ENCODE assay signal across 12 cellular contexts in the genomic region with DNA sequence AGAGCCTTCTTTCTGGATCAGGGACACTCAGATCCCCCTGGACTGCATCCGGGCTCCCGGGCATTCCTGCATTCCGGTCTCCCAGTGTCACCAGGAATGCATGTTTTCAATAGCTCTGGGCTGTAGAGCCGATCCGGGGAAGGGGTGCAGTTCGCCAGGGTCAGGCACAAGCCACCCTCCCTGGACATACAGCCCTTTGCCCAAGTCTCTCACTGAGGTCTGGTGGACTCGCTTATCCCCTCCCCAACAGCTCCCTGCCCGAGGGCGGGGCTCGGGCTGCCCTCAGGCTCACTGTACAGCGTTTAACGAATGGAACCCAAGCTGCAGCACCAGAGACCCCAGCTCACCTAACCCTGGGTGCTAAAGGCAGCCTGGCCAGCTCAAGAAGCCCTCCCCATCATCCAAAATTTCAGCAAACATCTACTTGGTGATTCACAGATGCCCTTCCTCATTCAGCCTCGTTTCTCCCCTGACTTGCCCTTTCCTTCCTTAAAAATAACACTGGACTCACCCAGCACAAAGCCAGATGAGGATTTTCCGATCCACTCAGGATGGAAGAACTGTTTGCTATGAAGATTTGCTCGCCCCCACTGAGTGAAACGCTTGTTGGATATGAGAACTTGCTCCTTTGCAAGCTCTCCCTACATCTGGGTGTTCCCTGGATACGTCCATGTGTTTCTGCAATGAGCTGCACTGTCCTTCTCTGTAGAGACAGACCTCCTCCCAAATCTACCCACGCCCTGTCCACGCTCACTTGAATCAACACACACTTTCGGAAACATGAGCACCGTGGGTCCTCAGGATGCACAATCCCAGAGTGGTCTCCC. TPM values are rescaled to one million over a fixed set of nuclear protein-coding genes. Genes with fewer than 3 reads are reported as not detected.
DNase-seq lines count a peak whose midpoint lies in the region; ATAC-seq, FAIRE-seq and TF ChIP-seq lines count a peak whose summit lies in the region.
"Had no signal": no experiment of that assay in that cellular context is flagged by ENCODE, and none has a peak within 500 bp of the region (broad histone marks: within the 10 kb centered on the region; RNA-seq: fewer than 3 reads in every experiment).

No MANE protein-coding gene starts in this region.

- 62 to 71% (median 66%) methylated on average over 21 of the region's 21 CpGs for WGBS in heart left ventricle, 4 donors

- intact Hi-C loops in heart left ventricle (cut with DNase I) (loop anchor here in 1 of 10 donors (10.0 kb wide), 1 partner anchor 59 kb away; a partner anchor contains a TSS), Right ventricle myocardium inferior (cut with DNase I) (no loop called here), lower lobe of right lung (cut with DNase I) (no loop called here)

- H3K27me3 ChIP-seq in heart left ventricle (no peaks in the 10 kb centered on the region), bronchial epithelial cell (ENCODE audit: control insufficient read depth, insufficient read depth, low read length) (no peaks in the 10 kb centered on the region), lower lobe of right lung (ENCODE audit: low read depth) (no peaks in the 10 kb centered on the region)

- TF ChIP-seq POLR2A in heart left ventricle (IDR thresholded peaks at IDR 0.05), result no peak

- peak; percentile 13 for FAIRE-seq in bronchial epithelial cell (lab: Jason Lieb, UNC)
- FAIRE-seq: islet of Langerhans had no signal

- H3K4me3 ChIP-seq in heart left ventricle, result no peak overlapping the region
- no peak overlapping the region for H3K4me3 ChIP-seq in bronchial epithelial cell (ENCODE audit: low read depth, low read length)
- H3K4me3 ChIP-seq in lower lobe of right lung, result no peak overlapping the region

- H3K4me1 ChIP-seq in heart left ventricle (peaks cover 0 to 12% (median 4%) of the 10 kb centered on the region in 12 donors), lower lobe of right lung (peaks cover 14% of the 10 kb centered on the region)

- no peak for DNase-seq in heart left ventricle
- no peak for DNase-seq in Right ventricle myocardium inferior (ENCODE audit: missing footprints)
- no peak for DNase-seq in bronchial epithelial cell (ENCODE audit: low read depth)
- DNase-seq in lower lobe of right lung, result peak; percentile 34
- no peak for DNase-seq in T-helper 2 cell
- DNase-seq in NCI-H187 treated with DMSO at 0.1 percent for 48 hours (lab: John Stamatoyannopoulos, UW), result no peak
- no peak for DNase-seq in stimulated activated CD4-positive, alpha-beta T cell treated with anti-CD3 and anti-CD28 coated beads, Interleukin-2, amount 100 ng/mL, for 24 hours
- no peak for DNase-seq in NCI-H1417 treated with DMSO at 0.1 percent for 48 hours (lab: John Stamatoyannopoulos, UW)
- DNase-seq: activated CD4-positive, alpha-beta T cell treated with anti-CD3 and anti-CD28 coated beads, Interleukin-2, amount 50 U/mL, for 1 hour; activated naive CD8-positive, alpha-beta T cell treated with anti-CD3 and anti-CD28 coated beads for 36 hours; NCI-H2171 had no signal

- H3K9me3 ChIP-seq in heart left ventricle (no peaks in the 10 kb centered on the region), lower lobe of right lung (no peaks in the 10 kb centered on the region)

- no peak overlapping the region for H3K27ac ChIP-seq in heart left ventricle
- no peak overlapping the region for H3K27ac ChIP-seq in lower lobe of right lung

- ATAC-seq in heart left ventricle (peak in 3 of 4 donors; percentile 20 to 42 (median 25)), Right ventricle myocardium inferior (no peak), lower lobe of right lung (no peak)

- H3K36me3 ChIP-seq in heart left ventricle (peaks cover 0 to 85% (median 21%) of the 10 kb centered on the region in 9 donors), bronchial epithelial cell (ENCODE audit: control insufficient read depth, insufficient read depth, low read length) (peaks cover 5% of the 10 kb centered on the region), lower lobe of right lung (peaks cover 16% of the 10 kb centered on the region)

- no peak for TF ChIP-seq CTCF in heart left ventricle (IDR thresholded peaks at IDR 0.05)
- no peak for TF ChIP-seq CTCF in bronchial epithelial cell (IDR thresholded peaks at IDR 0.05; ENCODE audit: insufficient read depth, low read length, severe bottlenecking)
- TF ChIP-seq CTCF in lower lobe of right lung (IDR thresholded peaks at IDR 0.05), result no peak

RNA-seq across cellular contexts. Expression of a gene that starts 58.1 kb away (rescaled TPM):
- total RNA-seq in heart left ventricle, result 10 to 100 TPM; 13.9 to 83.7 (median 28.3) TPM
- 10 to 100 TPM in 1 of 2 donors, 1 to 10 TPM in 1; 5.9 to 28.2 TPM for polyA plus RNA-seq in heart left ventricle
- 19.7 TPM for total RNA-seq in Right ventricle myocardium inferior
- 29.2 and 34.0 TPM in 2 replicates for total RNA-seq in bronchial epithelial cell
- total RNA-seq in lower lobe of right lung, result 36.3 TPM

Comparison
In these comparisons a context has a peak if more than half of its experiments do, and no peak if none do; other contexts are left out.
1. ATAC-seq: peak in heart left ventricle (3 of 4); none in Right ventricle myocardium inferior (single experiment) and lower lobe of right lung (0 of 2).